In genomic region chr11:65047581-65048422, GRCh38 we compare ENCODE assay signal across 6 cellular contexts. TPM values are rescaled to one million over a fixed set of nuclear protein-coding genes. Genes with fewer than 3 reads are reported as not detected.
A peak's percentile ranks its signal among the peaks of the same experiment; 100 is the strongest.
DNase-seq lines count a peak whose midpoint lies in the region; ATAC-seq and TF ChIP-seq lines count a peak whose summit lies in the region.

No MANE protein-coding gene starts in this region.

- no peaks in the 10 kb centered on the region for H3K9me3 ChIP-seq in prostate gland

- H3K4me3 Mint-ChIP-seq in dendritic cell treated with granulocyte-macrophage colony-stimulating factor and Interleukin-4, amounts not matched to agents 40 ng/mL and 50 ng/mL, for 4 days, result peak overlapping the region; percentile 68

- peaks cover 55% of the 10 kb centered on the region for H3K4me1 Mint-ChIP-seq in dendritic cell treated with granulocyte-macrophage colony-stimulating factor and Interleukin-4, amounts not matched to agents 40 ng/mL and 50 ng/mL, for 4 days (ENCODE audit: low read depth)

- peak overlapping the region; percentile 34 to 37 for H3K4me3 ChIP-seq in prostate gland

- peaks cover 20% of the 10 kb centered on the region for H3K27me3 Mint-ChIP-seq in dendritic cell treated with granulocyte-macrophage colony-stimulating factor and Interleukin-4, amounts not matched to agents 40 ng/mL and 50 ng/mL, for 4 days

- H3K27me3 ChIP-seq in prostate gland (replicated peaks; ENCODE audit: insufficient read depth), result no peaks in the 10 kb centered on the region

- DNase-seq in GM20000 (ENCODE audit: low spot score) (peak; percentile 58), prostate gland (ENCODE audit: low spot score) (no peak), cortex of kidney (lab: John Stamatoyannopoulos, UW) (no peak), OCI-M1 (lab: John Stamatoyannopoulos, UW) (no peak)

- H3K9me3 Mint-ChIP-seq in dendritic cell treated with granulocyte-macrophage colony-stimulating factor and Interleukin-4, amounts not matched to agents 40 ng/mL and 50 ng/mL, for 4 days, result no peaks in the 10 kb centered on the region

- H3K4me1 ChIP-seq in prostate gland (replicated peaks), result no peaks in the 10 kb centered on the region

- H3K27ac ChIP-seq in prostate gland, result peak overlapping the region; percentile 15 to 51

- TF ChIP-seq POLR2A in prostate gland (IDR thresholded peaks at IDR 0.05), result no peak

- peak overlapping the region; percentile 76 for H3K27ac Mint-ChIP-seq in dendritic cell treated with granulocyte-macrophage colony-stimulating factor and Interleukin-4, amounts not matched to agents 40 ng/mL and 50 ng/mL, for 4 days

- TF ChIP-seq CTCF in GM20000 (IDR thresholded peaks at IDR 0.05; ENCODE audit: extremely low read depth, missing control alignments), result no peak
- no peak for TF ChIP-seq CTCF in prostate gland (IDR thresholded peaks at IDR 0.05)

- intact Hi-C loops in dendritic cell treated with granulocyte-macrophage colony-stimulating factor and Interleukin-4, amounts not matched to agents 40 ng/mL and 50 ng/mL, for 4 days (cut with micrococcal nuclease), result no loop called here
- intact Hi-C loops in prostate gland (cut with DNase I), result no loop called here

- 13% methylated on average over 56 of the region's 56 CpGs for WGBS in prostate gland

- ATAC-seq in HG02852 (IDR thresholded peaks at IDR 0.05; ENCODE audit: unreplicated experiment), result no peak

- no peaks in the 10 kb centered on the region for H3K36me3 ChIP-seq in prostate gland

- H3K36me3 Mint-ChIP-seq in dendritic cell treated with granulocyte-macrophage colony-stimulating factor and Interleukin-4, amounts not matched to agents 40 ng/mL and 50 ng/mL, for 4 days (ENCODE audit: low read depth), result peaks cover 23% of the 10 kb centered on the region

RNA-seq across cellular contexts. Expression of gene SAC3D1, which starts 6.8 kb away (rescaled TPM):
- total RNA-seq in prostate gland, result 10 to 100 TPM; 25.0 to 29.4 TPM

RNA-seq across cellular contexts. Expression of gene NAALADL1, which starts 10.6 kb away (rescaled TPM):
- total RNA-seq in prostate gland, result 10 to 100 TPM in 1 of 2 donors, 1 to 10 TPM in 1; 8.5 to 15.6 TPM

RNA-seq across cellular contexts. Expression of gene SNX15, which starts 20.6 kb away (rescaled TPM):
- 10 to 100 TPM; 23.4 to 25.2 TPM for total RNA-seq in prostate gland

RNA-seq across cellular contexts. Expression of gene ARL2, which starts 33.8 kb away (rescaled TPM):
- 100 to 1,000 TPM in 1 of 2 donors, 10 to 100 TPM in 1; 86.5 to 135 TPM for total RNA-seq in prostate gland

RNA-seq across cellular contexts. Expression of gene CDCA5, which starts 36.0 kb away (rescaled TPM):
- 10 to 100 TPM in 1 of 2 donors, 1 to 10 TPM in 1; 2.3 to 17.8 TPM for total RNA-seq in prostate gland
